Comparison of ENCODE assay signal across 1 cellular context in the genomic region with DNA sequence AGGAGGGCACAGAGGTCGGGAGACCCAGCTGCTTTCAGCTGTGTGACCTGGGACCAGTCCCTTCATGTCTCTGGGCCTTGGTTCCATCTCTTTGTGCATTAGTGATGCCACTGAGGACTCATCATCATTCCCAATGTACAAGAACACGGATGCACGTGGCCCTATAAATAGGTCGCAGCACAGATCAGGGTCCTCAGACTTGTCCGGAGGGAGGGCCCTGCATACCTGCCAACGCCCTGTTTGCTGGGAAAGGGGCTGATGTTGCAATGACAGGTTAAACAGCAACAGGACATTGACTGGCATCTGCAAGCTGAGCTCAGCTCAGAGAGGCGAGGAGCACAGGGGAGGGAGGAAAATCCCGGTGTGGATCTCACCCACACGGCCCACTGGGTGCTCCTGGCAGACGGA.
TF ChIP-seq lines count a peak whose summit lies in the region.

No MANE protein-coding gene starts in this region.

TF ChIP-seq in HepG2, 621 proteins besides CTCF, POLR2A, EP300 and RAD21 (continued from another document and continues in another):
- TF ChIP-seq, protein P1, sequence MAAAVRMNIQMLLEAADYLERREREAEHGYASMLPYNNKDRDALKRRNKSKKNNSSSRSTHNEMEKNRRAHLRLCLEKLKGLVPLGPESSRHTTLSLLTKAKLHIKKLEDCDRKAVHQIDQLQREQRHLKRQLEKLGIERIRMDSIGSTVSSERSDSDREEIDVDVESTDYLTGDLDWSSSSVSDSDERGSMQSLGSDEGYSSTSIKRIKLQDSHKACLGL (CRISPR knock-in tag; IDR thresholded peaks at IDR 0.05) = peak; percentile 7; the same call in 1 of the 2 replicates
- TF ChIP-seq, protein P2, sequence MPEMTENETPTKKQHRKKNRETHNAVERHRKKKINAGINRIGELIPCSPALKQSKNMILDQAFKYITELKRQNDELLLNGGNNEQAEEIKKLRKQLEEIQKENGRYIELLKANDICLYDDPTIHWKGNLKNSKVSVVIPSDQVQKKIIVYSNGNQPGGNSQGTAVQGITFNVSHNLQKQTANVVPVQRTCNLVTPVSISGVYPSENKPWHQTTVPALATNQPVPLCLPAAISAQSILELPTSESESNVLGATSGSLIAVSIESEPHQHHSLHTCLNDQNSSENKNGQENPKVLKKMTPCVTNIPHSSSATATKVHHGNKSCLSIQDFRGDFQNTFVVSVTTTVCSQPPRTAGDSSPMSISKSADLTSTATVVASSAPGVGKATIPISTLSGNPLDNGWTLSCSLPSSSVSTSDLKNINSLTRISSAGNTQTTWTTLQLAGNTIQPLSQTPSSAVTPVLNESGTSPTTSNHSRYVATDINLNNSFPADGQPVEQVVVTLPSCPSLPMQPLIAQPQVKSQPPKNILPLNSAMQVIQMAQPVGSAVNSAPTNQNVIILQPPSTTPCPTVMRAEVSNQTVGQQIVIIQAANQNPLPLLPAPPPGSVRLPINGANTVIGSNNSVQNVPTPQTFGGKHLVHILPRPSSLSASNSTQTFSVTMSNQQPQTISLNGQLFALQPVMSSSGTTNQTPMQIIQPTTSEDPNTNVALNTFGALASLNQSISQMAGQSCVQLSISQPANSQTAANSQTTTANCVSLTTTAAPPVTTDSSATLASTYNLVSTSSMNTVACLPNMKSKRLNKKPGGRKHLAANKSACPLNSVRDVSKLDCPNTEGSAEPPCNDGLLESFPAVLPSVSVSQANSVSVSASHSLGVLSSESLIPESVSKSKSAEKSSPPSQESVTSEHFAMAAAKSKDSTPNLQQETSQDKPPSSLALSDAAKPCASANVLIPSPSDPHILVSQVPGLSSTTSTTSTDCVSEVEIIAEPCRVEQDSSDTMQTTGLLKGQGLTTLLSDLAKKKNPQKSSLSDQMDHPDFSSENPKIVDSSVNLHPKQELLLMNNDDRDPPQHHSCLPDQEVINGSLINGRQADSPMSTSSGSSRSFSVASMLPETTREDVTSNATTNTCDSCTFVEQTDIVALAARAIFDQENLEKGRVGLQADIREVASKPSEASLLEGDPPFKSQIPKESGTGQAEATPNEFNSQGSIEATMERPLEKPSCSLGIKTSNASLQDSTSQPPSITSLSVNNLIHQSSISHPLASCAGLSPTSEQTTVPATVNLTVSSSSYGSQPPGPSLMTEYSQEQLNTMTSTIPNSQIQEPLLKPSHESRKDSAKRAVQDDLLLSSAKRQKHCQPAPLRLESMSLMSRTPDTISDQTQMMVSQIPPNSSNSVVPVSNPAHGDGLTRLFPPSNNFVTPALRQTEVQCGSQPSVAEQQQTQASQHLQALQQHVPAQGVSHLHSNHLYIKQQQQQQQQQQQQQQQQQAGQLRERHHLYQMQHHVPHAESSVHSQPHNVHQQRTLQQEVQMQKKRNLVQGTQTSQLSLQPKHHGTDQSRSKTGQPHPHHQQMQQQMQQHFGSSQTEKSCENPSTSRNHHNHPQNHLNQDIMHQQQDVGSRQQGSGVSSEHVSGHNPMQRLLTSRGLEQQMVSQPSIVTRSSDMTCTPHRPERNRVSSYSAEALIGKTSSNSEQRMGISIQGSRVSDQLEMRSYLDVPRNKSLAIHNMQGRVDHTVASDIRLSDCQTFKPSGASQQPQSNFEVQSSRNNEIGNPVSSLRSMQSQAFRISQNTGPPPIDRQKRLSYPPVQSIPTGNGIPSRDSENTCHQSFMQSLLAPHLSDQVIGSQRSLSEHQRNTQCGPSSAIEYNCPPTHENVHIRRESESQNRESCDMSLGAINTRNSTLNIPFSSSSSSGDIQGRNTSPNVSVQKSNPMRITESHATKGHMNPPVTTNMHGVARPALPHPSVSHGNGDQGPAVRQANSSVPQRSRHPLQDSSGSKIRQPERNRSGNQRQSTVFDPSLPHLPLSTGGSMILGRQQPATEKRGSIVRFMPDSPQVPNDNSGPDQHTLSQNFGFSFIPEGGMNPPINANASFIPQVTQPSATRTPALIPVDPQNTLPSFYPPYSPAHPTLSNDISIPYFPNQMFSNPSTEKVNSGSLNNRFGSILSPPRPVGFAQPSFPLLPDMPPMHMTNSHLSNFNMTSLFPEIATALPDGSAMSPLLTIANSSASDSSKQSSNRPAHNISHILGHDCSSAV (CRISPR knock-in tag; IDR thresholded peaks at IDR 0.05; ENCODE audit: borderline replicate concordance) = no peak
- peak; percentile 99 for TF ChIP-seq KLF12 (CRISPR knock-in tag; IDR thresholded peaks at IDR 0.05; ENCODE audit: borderline replicate concordance)
- TF ChIP-seq ZNF672 (CRISPR knock-in tag; IDR thresholded peaks at IDR 0.05) = no peak
- peak; percentile 85 for TF ChIP-seq NR2F6 (IDR thresholded peaks at IDR 0.05)
- TF ChIP-seq NR2F6 (CRISPR knock-in tag; IDR thresholded peaks at IDR 0.05) = peak; percentile 97
- TF ChIP-seq, protein P3, sequence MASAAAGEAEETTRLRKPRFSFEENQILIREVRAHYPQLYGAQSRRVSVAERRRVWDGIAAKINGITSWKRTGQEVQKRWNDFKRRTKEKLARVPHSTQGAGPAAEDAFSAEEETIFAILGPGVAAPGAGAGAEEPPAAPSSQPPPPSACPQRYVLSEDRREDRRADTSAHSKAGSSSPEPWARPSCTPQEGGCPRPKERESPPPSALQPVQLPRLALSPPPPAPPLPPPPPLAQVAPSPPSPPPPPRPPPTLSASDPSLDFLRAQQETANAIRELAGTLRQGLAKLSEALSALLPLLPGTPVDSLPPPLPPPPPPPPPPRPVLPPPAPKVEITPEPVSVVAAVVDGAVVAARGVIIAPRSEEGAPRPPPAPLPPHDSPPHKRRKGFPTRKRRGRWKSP (CRISPR knock-in tag; IDR thresholded peaks at IDR 0.05) = no peak
- TF ChIP-seq, protein P4, sequence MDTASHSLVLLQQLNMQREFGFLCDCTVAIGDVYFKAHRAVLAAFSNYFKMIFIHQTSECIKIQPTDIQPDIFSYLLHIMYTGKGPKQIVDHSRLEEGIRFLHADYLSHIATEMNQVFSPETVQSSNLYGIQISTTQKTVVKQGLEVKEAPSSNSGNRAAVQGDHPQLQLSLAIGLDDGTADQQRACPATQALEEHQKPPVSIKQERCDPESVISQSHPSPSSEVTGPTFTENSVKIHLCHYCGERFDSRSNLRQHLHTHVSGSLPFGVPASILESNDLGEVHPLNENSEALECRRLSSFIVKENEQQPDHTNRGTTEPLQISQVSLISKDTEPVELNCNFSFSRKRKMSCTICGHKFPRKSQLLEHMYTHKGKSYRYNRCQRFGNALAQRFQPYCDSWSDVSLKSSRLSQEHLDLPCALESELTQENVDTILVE (CRISPR knock-in tag; IDR thresholded peaks at IDR 0.05) = peak; percentile 98
- peak; percentile 63 for TF ChIP-seq PHF8 (CRISPR knock-in tag; IDR thresholded peaks at IDR 0.05)
- TF ChIP-seq, protein P5, sequence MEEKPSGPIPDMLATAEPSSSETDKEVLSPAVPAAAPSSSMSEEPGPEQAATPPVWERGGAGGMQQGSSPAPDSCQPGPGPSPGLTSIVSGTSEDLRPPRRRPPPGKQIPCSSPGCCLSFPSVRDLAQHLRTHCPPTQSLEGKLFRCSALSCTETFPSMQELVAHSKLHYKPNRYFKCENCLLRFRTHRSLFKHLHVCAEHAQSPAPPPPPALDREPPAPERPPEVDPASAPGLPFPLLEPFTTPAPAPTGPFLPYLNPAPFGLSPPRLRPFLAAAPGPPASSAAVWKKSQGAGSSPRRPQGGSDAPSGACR (CRISPR knock-in tag; IDR thresholded peaks at IDR 0.05) = peak; percentile 35; the same call in 1 of the 2 replicates
- no peak for TF ChIP-seq ZNF10 (CRISPR knock-in tag; IDR thresholded peaks at IDR 0.05; ENCODE audit: borderline replicate concordance, low read depth)
- TF ChIP-seq, protein P6, sequence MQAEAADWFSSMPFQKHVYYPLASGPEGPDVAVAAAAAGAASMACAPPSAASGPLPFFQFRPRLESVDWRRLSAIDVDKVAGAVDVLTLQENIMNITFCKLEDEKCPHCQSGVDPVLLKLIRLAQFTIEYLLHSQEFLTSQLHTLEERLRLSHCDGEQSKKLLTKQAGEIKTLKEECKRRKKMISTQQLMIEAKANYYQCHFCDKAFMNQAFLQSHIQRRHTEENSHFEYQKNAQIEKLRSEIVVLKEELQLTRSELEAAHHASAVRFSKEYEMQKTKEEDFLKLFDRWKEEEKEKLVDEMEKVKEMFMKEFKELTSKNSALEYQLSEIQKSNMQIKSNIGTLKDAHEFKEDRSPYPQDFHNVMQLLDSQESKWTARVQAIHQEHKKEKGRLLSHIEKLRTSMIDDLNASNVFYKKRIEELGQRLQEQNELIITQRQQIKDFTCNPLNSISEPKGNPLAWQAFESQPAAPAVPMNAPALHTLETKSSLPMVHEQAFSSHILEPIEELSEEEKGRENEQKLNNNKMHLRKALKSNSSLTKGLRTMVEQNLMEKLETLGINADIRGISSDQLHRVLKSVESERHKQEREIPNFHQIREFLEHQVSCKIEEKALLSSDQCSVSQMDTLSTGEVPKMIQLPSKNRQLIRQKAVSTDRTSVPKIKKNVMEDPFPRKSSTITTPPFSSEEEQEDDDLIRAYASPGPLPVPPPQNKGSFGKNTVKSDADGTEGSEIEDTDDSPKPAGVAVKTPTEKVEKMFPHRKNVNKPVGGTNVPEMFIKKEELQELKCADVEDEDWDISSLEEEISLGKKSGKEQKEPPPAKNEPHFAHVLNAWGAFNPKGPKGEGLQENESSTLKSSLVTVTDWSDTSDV (CRISPR knock-in tag; IDR thresholded peaks at IDR 0.05) = no peak
- peak; percentile 41; the same call in 1 of the 2 replicates for TF ChIP-seq ZNF749 (CRISPR knock-in tag; IDR thresholded peaks at IDR 0.05; ENCODE audit: borderline replicate concordance)
- TF ChIP-seq ZNF143 (CRISPR knock-in tag; IDR thresholded peaks at IDR 0.05) = peak; percentile 90
- TF ChIP-seq SYNCRIP (IDR thresholded peaks at IDR 0.05; ENCODE audit: insufficient read depth, low read depth, low read length) = no peak
- peak; percentile 100 for TF ChIP-seq MEF2D (CRISPR knock-in tag; IDR thresholded peaks at IDR 0.05)
- TF ChIP-seq, protein P7, sequence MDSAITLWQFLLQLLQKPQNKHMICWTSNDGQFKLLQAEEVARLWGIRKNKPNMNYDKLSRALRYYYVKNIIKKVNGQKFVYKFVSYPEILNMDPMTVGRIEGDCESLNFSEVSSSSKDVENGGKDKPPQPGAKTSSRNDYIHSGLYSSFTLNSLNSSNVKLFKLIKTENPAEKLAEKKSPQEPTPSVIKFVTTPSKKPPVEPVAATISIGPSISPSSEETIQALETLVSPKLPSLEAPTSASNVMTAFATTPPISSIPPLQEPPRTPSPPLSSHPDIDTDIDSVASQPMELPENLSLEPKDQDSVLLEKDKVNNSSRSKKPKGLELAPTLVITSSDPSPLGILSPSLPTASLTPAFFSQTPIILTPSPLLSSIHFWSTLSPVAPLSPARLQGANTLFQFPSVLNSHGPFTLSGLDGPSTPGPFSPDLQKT (CRISPR knock-in tag; IDR thresholded peaks at IDR 0.05; ENCODE audit: borderline replicate concordance) = no peak
- TF ChIP-seq, protein P8, sequence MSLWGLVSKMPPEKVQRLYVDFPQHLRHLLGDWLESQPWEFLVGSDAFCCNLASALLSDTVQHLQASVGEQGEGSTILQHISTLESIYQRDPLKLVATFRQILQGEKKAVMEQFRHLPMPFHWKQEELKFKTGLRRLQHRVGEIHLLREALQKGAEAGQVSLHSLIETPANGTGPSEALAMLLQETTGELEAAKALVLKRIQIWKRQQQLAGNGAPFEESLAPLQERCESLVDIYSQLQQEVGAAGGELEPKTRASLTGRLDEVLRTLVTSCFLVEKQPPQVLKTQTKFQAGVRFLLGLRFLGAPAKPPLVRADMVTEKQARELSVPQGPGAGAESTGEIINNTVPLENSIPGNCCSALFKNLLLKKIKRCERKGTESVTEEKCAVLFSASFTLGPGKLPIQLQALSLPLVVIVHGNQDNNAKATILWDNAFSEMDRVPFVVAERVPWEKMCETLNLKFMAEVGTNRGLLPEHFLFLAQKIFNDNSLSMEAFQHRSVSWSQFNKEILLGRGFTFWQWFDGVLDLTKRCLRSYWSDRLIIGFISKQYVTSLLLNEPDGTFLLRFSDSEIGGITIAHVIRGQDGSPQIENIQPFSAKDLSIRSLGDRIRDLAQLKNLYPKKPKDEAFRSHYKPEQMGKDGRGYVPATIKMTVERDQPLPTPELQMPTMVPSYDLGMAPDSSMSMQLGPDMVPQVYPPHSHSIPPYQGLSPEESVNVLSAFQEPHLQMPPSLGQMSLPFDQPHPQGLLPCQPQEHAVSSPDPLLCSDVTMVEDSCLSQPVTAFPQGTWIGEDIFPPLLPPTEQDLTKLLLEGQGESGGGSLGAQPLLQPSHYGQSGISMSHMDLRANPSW (CRISPR knock-in tag; IDR thresholded peaks at IDR 0.05; ENCODE audit: borderline replicate concordance) = peak; percentile 96; the same call in 1 of the 2 replicates
- TF ChIP-seq, protein P9, sequence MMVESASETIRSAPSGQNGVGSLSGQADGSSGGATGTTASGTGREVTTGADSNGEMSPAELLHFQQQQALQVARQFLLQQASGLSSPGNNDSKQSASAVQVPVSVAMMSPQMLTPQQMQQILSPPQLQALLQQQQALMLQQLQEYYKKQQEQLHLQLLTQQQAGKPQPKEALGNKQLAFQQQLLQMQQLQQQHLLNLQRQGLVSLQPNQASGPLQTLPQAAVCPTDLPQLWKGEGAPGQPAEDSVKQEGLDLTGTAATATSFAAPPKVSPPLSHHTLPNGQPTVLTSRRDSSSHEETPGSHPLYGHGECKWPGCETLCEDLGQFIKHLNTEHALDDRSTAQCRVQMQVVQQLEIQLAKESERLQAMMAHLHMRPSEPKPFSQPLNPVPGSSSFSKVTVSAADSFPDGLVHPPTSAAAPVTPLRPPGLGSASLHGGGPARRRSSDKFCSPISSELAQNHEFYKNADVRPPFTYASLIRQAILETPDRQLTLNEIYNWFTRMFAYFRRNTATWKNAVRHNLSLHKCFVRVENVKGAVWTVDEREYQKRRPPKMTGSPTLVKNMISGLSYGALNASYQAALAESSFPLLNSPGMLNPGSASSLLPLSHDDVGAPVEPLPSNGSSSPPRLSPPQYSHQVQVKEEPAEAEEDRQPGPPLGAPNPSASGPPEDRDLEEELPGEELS (CRISPR knock-in tag; IDR thresholded peaks at IDR 0.05) = peak; percentile 98
- peak; percentile 100 for TF ChIP-seq CEBPG (CRISPR knock-in tag; IDR thresholded peaks at IDR 0.05)
- TF ChIP-seq NFE2L1 (CRISPR knock-in tag; IDR thresholded peaks at IDR 0.05; ENCODE audit: borderline replicate concordance) = no peak
- TF ChIP-seq MBNL3 (CRISPR knock-in tag; conservative IDR thresholded peaks at IDR 0.05) = no peak
- TF ChIP-seq, protein P10, sequence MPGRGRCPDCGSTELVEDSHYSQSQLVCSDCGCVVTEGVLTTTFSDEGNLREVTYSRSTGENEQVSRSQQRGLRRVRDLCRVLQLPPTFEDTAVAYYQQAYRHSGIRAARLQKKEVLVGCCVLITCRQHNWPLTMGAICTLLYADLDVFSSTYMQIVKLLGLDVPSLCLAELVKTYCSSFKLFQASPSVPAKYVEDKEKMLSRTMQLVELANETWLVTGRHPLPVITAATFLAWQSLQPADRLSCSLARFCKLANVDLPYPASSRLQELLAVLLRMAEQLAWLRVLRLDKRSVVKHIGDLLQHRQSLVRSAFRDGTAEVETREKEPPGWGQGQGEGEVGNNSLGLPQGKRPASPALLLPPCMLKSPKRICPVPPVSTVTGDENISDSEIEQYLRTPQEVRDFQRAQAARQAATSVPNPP (CRISPR knock-in tag; IDR thresholded peaks at IDR 0.05) = peak; percentile 85; the same call in 1 of the 2 replicates
- peak; percentile 85 for TF ChIP-seq RFXANK (CRISPR knock-in tag; IDR thresholded peaks at IDR 0.05)
- peak; percentile 45; the same call in 1 of the 2 replicates for TF ChIP-seq SP140L (CRISPR knock-in tag; IDR thresholded peaks at IDR 0.05; ENCODE audit: borderline replicate concordance)
- TF ChIP-seq REXO4 (CRISPR knock-in tag; IDR thresholded peaks at IDR 0.05; ENCODE audit: borderline replicate concordance) = no peak
- peak; percentile 31; the same call in 1 of the 2 replicates for TF ChIP-seq KLF15 (CRISPR knock-in tag; IDR thresholded peaks at IDR 0.05; ENCODE audit: borderline replicate concordance)
- no peak for TF ChIP-seq ZNF737 (CRISPR knock-in tag; IDR thresholded peaks at IDR 0.05; ENCODE audit: borderline replicate concordance)
- TF ChIP-seq ZNF766 (CRISPR knock-in tag; IDR thresholded peaks at IDR 0.05; ENCODE audit: borderline replicate concordance) = peak; percentile 74; the same call in 1 of the 2 replicates
- TF ChIP-seq ZNF850 (CRISPR knock-in tag; conservative IDR thresholded peaks at IDR 0.05) = no peak
- TF ChIP-seq FOXC1 (CRISPR knock-in tag; IDR thresholded peaks at IDR 0.05; ENCODE audit: borderline replicate concordance) = no peak; the same call in 1 of the 2 replicates
- TF ChIP-seq ZNF558 (CRISPR knock-in tag; IDR thresholded peaks at IDR 0.05; ENCODE audit: borderline replicate concordance) = no peak
- TF ChIP-seq KDM5A (IDR thresholded peaks at IDR 0.05; ENCODE audit: borderline replicate concordance, low read length) = no peak
